In the genomic region with DNA sequence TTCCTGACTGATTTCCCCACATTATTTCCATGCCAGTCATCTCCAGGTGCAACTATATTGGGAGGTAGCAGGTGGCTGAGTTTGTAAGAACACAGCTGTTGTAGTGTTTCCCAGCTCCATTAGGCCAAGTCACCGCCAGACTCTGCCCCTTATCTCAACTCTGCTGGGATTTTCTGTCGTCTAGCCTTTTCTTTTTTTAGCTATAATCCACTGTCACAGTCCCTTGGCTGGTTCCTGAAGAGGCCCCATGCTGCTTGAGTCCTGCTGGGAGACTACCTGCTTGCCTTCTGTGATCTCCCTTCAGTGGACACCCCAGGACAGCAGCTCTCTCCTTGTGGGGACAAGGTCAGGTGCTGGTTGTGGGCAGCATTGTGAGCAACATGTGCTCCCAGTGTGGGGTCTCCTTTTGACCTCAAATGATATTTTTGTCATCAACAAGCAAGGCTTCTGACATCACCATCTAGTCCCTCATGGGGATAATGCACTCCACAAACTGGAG, we compare ENCODE assay signal across 32 cellular contexts.
A peak's percentile ranks its signal among the peaks of the same experiment; 100 is the strongest.
DNase-seq lines count a peak whose midpoint lies in the region; ATAC-seq and TF ChIP-seq lines count a peak whose summit lies in the region.
"Had no signal": no experiment of that assay in that cellular context is flagged by ENCODE, and none has a peak within 500 bp of the region (broad histone marks: within the 10 kb centered on the region; RNA-seq: fewer than 3 reads in every experiment).

No MANE protein-coding gene starts in this region.

- ATAC-seq in activated T-helper 17 cell treated with anti-CD3 and anti-CD28 coated beads, Interleukin-2, amount 50 U/mL, for 72 hours (replicated peaks): no peak
- ATAC-seq: activated CD8-positive, alpha-beta memory T cell treated with anti-CD3 and anti-CD28 coated beads, Interleukin-2, amount 10 ng/mL, durations not matched to agents 7 days and 5 days; activated T-cell treated with anti-CD3 and anti-CD28 coated beads, Interleukin-2, amount 50 U/mL, for 72 hours; foreskin keratinocyte; heart right ventricle; K562; right lobe of liver had no signal

- no peak overlapping the region for H3K4me3 ChIP-seq in neural progenitor cell
- H3K4me3 ChIP-seq: esophagus squamous epithelium, heart right ventricle, K562, right lobe of liver, SJCRH30, spleen, thoracic aorta had no signal

- no peaks in the 10 kb centered on the region for H3K27me3 ChIP-seq in neural progenitor cell
- H3K27me3 ChIP-seq: esophagus squamous epithelium, foreskin keratinocyte, heart right ventricle, neutrophil, SJCRH30, spleen had no signal

- peak; percentile 20 for DNase-seq in DMS 273 (lab: John Stamatoyannopoulos, UW; ENCODE audit: unreplicated experiment)
- DNase-seq in DMS 273 treated with DMSO at 0.1 percent for 48 hours (lab: John Stamatoyannopoulos, UW): no peak
- peak; percentile 3 for DNase-seq in NCI-H2107 (lab: John Stamatoyannopoulos, UW)
- peak; percentile 87 for DNase-seq in NCI-H82 (lab: John Stamatoyannopoulos, UW)
- DNase-seq in neural progenitor cell (ENCODE audit: low spot score): no peak
- no peak for DNase-seq in NOMO-1 treated with dmso at 0.1 percent for 144 hours (lab: John Stamatoyannopoulos, UW; ENCODE audit: unreplicated experiment)
- no peak for DNase-seq in activated CD4-positive, alpha-beta memory T cell treated with anti-CD3 and anti-CD28 coated beads, Interleukin-2, amount 10 ng/mL, durations not matched to agents 7 days and 5 days
- DNase-seq: activated B cell treated with CpG ODN at 0.5 μM for 24 hours; activated CD4-positive, alpha-beta T cell treated with anti-CD3 and anti-CD28 coated beads, Interleukin-2, amount 50 U/mL, for 1 hour; activated CD8-positive, alpha-beta memory T cell treated with anti-CD3 and anti-CD28 coated beads, Interleukin-2, amount 10 ng/mL, durations not matched to agents 7 days and 5 days; activated naive CD4-positive, alpha-beta T cell; activated T-cell treated with anti-CD3 and anti-CD28 coated beads, Interleukin-2, amount 50 U/mL, for 72 hours; Calu3; central memory CD4-positive, alpha-beta T cell; esophagus squamous epithelium; foreskin keratinocyte; heart right ventricle; kidney; NCI-H1105 treated with DMSO at 0.1 percent for 48 hours; NCI-H2081 treated with DMSO at 0.1 percent for 48 hours; NCI-H526 treated with DMSO at 0.1 percent for 48 hours; right lobe of liver; spleen; stimulated activated CD4-positive, alpha-beta T cell treated with anti-CD3 and anti-CD28 coated beads, Interleukin-2, amount 100 ng/mL, for 24 hours had no signal

- peaks cover 3% of the 10 kb centered on the region for H3K9me3 Mint-ChIP-seq in neural progenitor cell
- H3K9me3 Mint-ChIP-seq in activated T-helper 17 cell treated with anti-CD3 and anti-CD28 coated beads, Interleukin-2, amount 50 U/mL, for 72 hours: peaks cover 4% of the 10 kb centered on the region
- H3K9me3 Mint-ChIP-seq in activated CD4-positive, alpha-beta memory T cell treated with anti-CD3 and anti-CD28 coated beads, Interleukin-2, amount 10 ng/mL, durations not matched to agents 7 days and 5 days: no peaks in the 10 kb centered on the region

- H3K36me3 ChIP-seq in neural progenitor cell: no peaks in the 10 kb centered on the region
- H3K36me3 ChIP-seq: esophagus squamous epithelium, heart right ventricle, neutrophil, right lobe of liver, SJCRH30, spleen, thoracic aorta had no signal

- no peak overlapping the region for H3K9ac ChIP-seq in neural progenitor cell

- H3F3A ChIP-seq in neural progenitor cell (ENCODE audit: low read depth): no peaks in the 10 kb centered on the region

- peaks cover 2% of the 10 kb centered on the region for H3K27me3 Mint-ChIP-seq in neural progenitor cell (ENCODE audit: insufficient read depth, low read depth)
- no peaks in the 10 kb centered on the region for H3K27me3 Mint-ChIP-seq in activated T-helper 17 cell treated with anti-CD3 and anti-CD28 coated beads, Interleukin-2, amount 50 U/mL, for 72 hours
- H3K27me3 Mint-ChIP-seq in activated CD4-positive, alpha-beta memory T cell treated with anti-CD3 and anti-CD28 coated beads, Interleukin-2, amount 10 ng/mL, durations not matched to agents 7 days and 5 days: no peaks in the 10 kb centered on the region
- H3K27me3 Mint-ChIP-seq: activated B cell treated with CpG ODN at 0.5 μM for 24 hours; activated CD8-positive, alpha-beta memory T cell treated with anti-CD3 and anti-CD28 coated beads, Interleukin-2, amount 10 ng/mL, durations not matched to agents 7 days and 5 days; stimulated activated naive CD8-positive, alpha-beta T cell treated with anti-CD3 and anti-CD28 coated beads, Interleukin-15, Interleukin-2, amounts not matched to agents 100 ng/mL and 50 ng/mL, for 24 hours had no signal

- no peak for TF ChIP-seq CTCF in neural progenitor cell (IDR thresholded peaks at IDR 0.05)

- POLR2A ChIA-PET in activated CD4-positive, alpha-beta memory T cell treated with anti-CD3 and anti-CD28 coated beads, Interleukin-2, amount 10 ng/mL, durations not matched to agents 7 days and 5 days (lab: Charles Lee): no interaction called here

- H3K4me1 ChIP-seq in neural progenitor cell: no peaks in the 10 kb centered on the region
- H3K4me1 ChIP-seq: esophagus squamous epithelium, foreskin keratinocyte, heart right ventricle, right lobe of liver, SJCRH30, spleen had no signal

- H3K4me2 ChIP-seq in neural progenitor cell: no peak overlapping the region

- peaks cover 5% of the 10 kb centered on the region for H3K9me3 ChIP-seq in neural progenitor cell (ENCODE audit: low read depth)
- H3K9me3 ChIP-seq: esophagus squamous epithelium, neutrophil, right lobe of liver, SJCRH30, thoracic aorta had no signal

- H4K20me1 ChIP-seq in neural progenitor cell (ENCODE audit: low read depth): no peaks in the 10 kb centered on the region

- peak overlapping the region; percentile 42 for H3K27ac Mint-ChIP-seq in neural progenitor cell
- H3K27ac Mint-ChIP-seq in activated T-helper 17 cell treated with anti-CD3 and anti-CD28 coated beads, Interleukin-2, amount 50 U/mL, for 72 hours: no peak overlapping the region
- H3K27ac Mint-ChIP-seq in activated CD4-positive, alpha-beta memory T cell treated with anti-CD3 and anti-CD28 coated beads, Interleukin-2, amount 10 ng/mL, durations not matched to agents 7 days and 5 days: no peak overlapping the region
- H3K27ac Mint-ChIP-seq: activated B cell treated with CpG ODN at 0.5 μM for 24 hours; activated CD8-positive, alpha-beta memory T cell treated with anti-CD3 and anti-CD28 coated beads, Interleukin-2, amount 10 ng/mL, durations not matched to agents 7 days and 5 days; activated T-cell treated with anti-CD3 and anti-CD28 coated beads, Interleukin-2, amount 50 U/mL, for 72 hours; CD14-positive monocyte; stimulated activated naive CD8-positive, alpha-beta T cell treated with anti-CD3 and anti-CD28 coated beads, Interleukin-15, Interleukin-2, amounts not matched to agents 100 ng/mL and 50 ng/mL, for 24 hours had no signal

- H3K27ac ChIP-seq in neural progenitor cell: no peak overlapping the region
- H3K27ac ChIP-seq: 22Rv1, esophagus squamous epithelium, foreskin keratinocyte, heart right ventricle, neutrophil, right lobe of liver, SJCRH30, spleen, thoracic aorta had no signal

- CTCF ChIA-PET in activated CD4-positive, alpha-beta memory T cell treated with anti-CD3 and anti-CD28 coated beads, Interleukin-2, amount 10 ng/mL, durations not matched to agents 7 days and 5 days (lab: Charles Lee): no interaction called here

- no peaks in the 10 kb centered on the region for H3K4me1 Mint-ChIP-seq in neural progenitor cell
- H3K4me1 Mint-ChIP-seq in activated T-helper 17 cell treated with anti-CD3 and anti-CD28 coated beads, Interleukin-2, amount 50 U/mL, for 72 hours: no peaks in the 10 kb centered on the region
- no peaks in the 10 kb centered on the region for H3K4me1 Mint-ChIP-seq in activated CD4-positive, alpha-beta memory T cell treated with anti-CD3 and anti-CD28 coated beads, Interleukin-2, amount 10 ng/mL, durations not matched to agents 7 days and 5 days
- H3K4me1 Mint-ChIP-seq: activated B cell treated with CpG ODN at 0.5 μM for 24 hours; activated CD8-positive, alpha-beta memory T cell treated with anti-CD3 and anti-CD28 coated beads, Interleukin-2, amount 10 ng/mL, durations not matched to agents 7 days and 5 days; CD14-positive monocyte had no signal

- H3K36me3 Mint-ChIP-seq in neural progenitor cell: no peaks in the 10 kb centered on the region
- no peaks in the 10 kb centered on the region for H3K36me3 Mint-ChIP-seq in activated T-helper 17 cell treated with anti-CD3 and anti-CD28 coated beads, Interleukin-2, amount 50 U/mL, for 72 hours (ENCODE audit: low read depth)
- no peaks in the 10 kb centered on the region for H3K36me3 Mint-ChIP-seq in activated CD4-positive, alpha-beta memory T cell treated with anti-CD3 and anti-CD28 coated beads, Interleukin-2, amount 10 ng/mL, durations not matched to agents 7 days and 5 days (ENCODE audit: low read depth)
- H3K36me3 Mint-ChIP-seq: activated CD8-positive, alpha-beta memory T cell treated with anti-CD3 and anti-CD28 coated beads, Interleukin-2, amount 10 ng/mL, durations not matched to agents 7 days and 5 days; CD14-positive monocyte had no signal

- H2AFZ ChIP-seq in neural progenitor cell (replicated peaks): no peak overlapping the region

- no peak overlapping the region for H3K4me3 Mint-ChIP-seq in neural progenitor cell
- no peak overlapping the region for H3K4me3 Mint-ChIP-seq in activated T-helper 17 cell treated with anti-CD3 and anti-CD28 coated beads, Interleukin-2, amount 50 U/mL, for 72 hours
- no peak overlapping the region for H3K4me3 Mint-ChIP-seq in activated CD4-positive, alpha-beta memory T cell treated with anti-CD3 and anti-CD28 coated beads, Interleukin-2, amount 10 ng/mL, durations not matched to agents 7 days and 5 days
- H3K4me3 Mint-ChIP-seq: activated B cell treated with CpG ODN at 0.5 μM for 24 hours; activated CD8-positive, alpha-beta memory T cell treated with anti-CD3 and anti-CD28 coated beads, Interleukin-2, amount 10 ng/mL, durations not matched to agents 7 days and 5 days; activated T-cell treated with anti-CD3 and anti-CD28 coated beads, Interleukin-2, amount 50 U/mL, for 72 hours; CD14-positive monocyte; stimulated activated naive CD8-positive, alpha-beta T cell treated with anti-CD3 and anti-CD28 coated beads, Interleukin-15, Interleukin-2, amounts not matched to agents 100 ng/mL and 50 ng/mL, for 24 hours had no signal

- no peaks in the 10 kb centered on the region for H3K79me2 ChIP-seq in neural progenitor cell (ENCODE audit: low read depth)

Comparison
In these comparisons a context has a peak if more than half of its experiments do, and no peak if none do; other contexts are left out.
1. DNase-seq: peak in DMS 273 (single experiment), NCI-H2107 (single experiment) and NCI-H82 (single experiment); none in DMS 273 treated with DMSO at 0.1 percent for 48 hours (single experiment), neural progenitor cell (single experiment), NOMO-1 treated with dmso at 0.1 percent for 144 hours (single experiment) and activated CD4-positive, alpha-beta memory T cell treated with anti-CD3 and anti-CD28 coated beads, Interleukin-2, amount 10 ng/mL, durations not matched to agents 7 days and 5 days (single experiment).